Comparison of ENCODE assay signal across 8 cellular contexts in genomic region chr4:140330311-140330900, GRCh38. TPM values are rescaled to one million over a fixed set of nuclear protein-coding genes. Genes with fewer than 3 reads are reported as not detected.
DNase-seq lines count a peak whose midpoint lies in the region; ATAC-seq, FAIRE-seq and TF ChIP-seq lines count a peak whose summit lies in the region.

No MANE protein-coding gene starts in this region.

- H2AFZ ChIP-seq in HCT116 (ENCODE audit: low read depth, low read length, poor library complexity, severe bottlenecking): no peak overlapping the region

- H3K36me3 Mint-ChIP-seq in natural killer cell: no peaks in the 10 kb centered on the region

- DNase-seq in A549 (ENCODE audit: low read depth in 1 of 2, low spot score in 1 of 2) (peak; percentile 18 to 41), HCT116 (ENCODE audit: low read depth, low spot score) (peak; percentile 44), iPS-NIHi11 (ENCODE audit: low spot score) (peak; percentile 37), GM20000 (ENCODE audit: low spot score) (no peak), natural killer cell (no peak)

- H3K27ac Mint-ChIP-seq in natural killer cell: no peak overlapping the region

- 62% methylated on average over 1 of the region's 1 CpG for WGBS in A549 (ENCODE audit: missing lambda C conversion rate)

- CTCF ChIA-PET in A549 (lab: Yijun Ruan, JAX): interaction anchor here (0.6 to 2.1 kb wide), 16 partner anchors 12 to 538 kb away, joined by 3 to 10 read pairs (median 4); no protein-coding TSS in a partner anchor
- CTCF ChIA-PET in HCT116 (lab: Charles Lee): interaction anchor here (0.8 to 1.9 kb wide), 29 partner anchors 9 to 674 kb away, joined by 3 to 31 read pairs (median 4); partner anchors contain the start of genes MGST2 and SCOC

- H3K4me3 ChIP-seq in A549 (no peak overlapping the region), HCT116 (replicated peaks in 1 of 2; ENCODE audit: low read depth in 1 of 2, low read length in 2 of 2) (no peak overlapping the region)

- no peak for TF ChIP-seq EP300 in A549 (IDR thresholded peaks at IDR 0.05)

- ATAC-seq in A549: peak in 1 of 2 experiments; percentile 62; a peak in 2 of 6 replicates
- peak; percentile 64 for ATAC-seq in HCT116
- no peak for ATAC-seq in HG02870 (IDR thresholded peaks at IDR 0.05; ENCODE audit: unreplicated experiment)
- ATAC-seq in GM18858 (IDR thresholded peaks at IDR 0.05; ENCODE audit: unreplicated experiment): no peak
- ATAC-seq in natural killer cell: no peak

- H3K4me1 Mint-ChIP-seq in natural killer cell: peaks cover 0 to 5% of the 10 kb centered on the region in 2 donors

- intact Hi-C loops in HCT116 (cut with micrococcal nuclease): loop anchor here (1.0 kb wide), 1 partner anchor 521 kb away; no protein-coding TSS in a partner anchor
- intact Hi-C loops in natural killer cell (cut with micrococcal nuclease): no loop called here

- no peak overlapping the region for H3K4me3 Mint-ChIP-seq in natural killer cell

- no peaks in the 10 kb centered on the region for H3K27me3 ChIP-seq in HCT116 (ENCODE audit: insufficient read depth, low read length)

- POLR2A ChIA-PET in A549 (lab: Yijun Ruan, JAX): interaction anchor here (0.7 to 1.3 kb wide), 2 partner anchors 177 to 281 kb away, joined by 3 to 5 read pairs; partner anchors contain the start of gene MAML3
- POLR2A ChIA-PET in HCT116 (lab: Charles Lee): interaction anchor here (0.6 to 1.3 kb wide), 2 partner anchors 30 to 284 kb away, joined by 3 read pairs; no protein-coding TSS in a partner anchor

- no TSS peak for BruUV-seq in HCT116 (replicated peaks; lab: Mats Ljungman, UMichigan)

- no peaks in the 10 kb centered on the region for H3K9me2 ChIP-seq in HCT116 (ENCODE audit: insufficient read depth)

- no peaks in the 10 kb centered on the region for H4K20me1 ChIP-seq in HCT116 (ENCODE audit: insufficient read depth)

- H3K27me3 Mint-ChIP-seq in natural killer cell (ENCODE audit: low read depth in 2 of 2): peaks cover 6 to 18% of the 10 kb centered on the region in 2 donors

- no peak overlapping the region for H3K9ac ChIP-seq in HCT116 (ENCODE audit: low read length)

- H3K9me3 ChIP-seq in A549 (no peaks in the 10 kb centered on the region), HCT116 (ENCODE audit: control insufficient read depth in 1 of 2, insufficient read depth in 1 of 2, low read depth in 1 of 2, low read length in 2 of 2) (no peaks in the 10 kb centered on the region)

- H3K36me3 ChIP-seq in HCT116 (ENCODE audit: control insufficient read depth in 1 of 2, insufficient read depth in 2 of 2, low read length in 2 of 2): no peaks in the 10 kb centered on the region

- H3K27ac ChIP-seq in A549 (no peak overlapping the region), HCT116 (ENCODE audit: low read depth, low read length) (no peak overlapping the region)

- H3K4me1 ChIP-seq in A549 (no peaks in the 10 kb centered on the region), HCT116 (ENCODE audit: control insufficient read depth in 1 of 2, insufficient read depth in 2 of 2, low read length in 2 of 2) (no peaks in the 10 kb centered on the region)

- RAD21 ChIA-PET in HCT116 (lab: Charles Lee; ENCODE audit: low non-redundant PET in 1 of 2, low total read pairs in 2 of 2, uncharacterized antibody in 2 of 2, unreplicated experiment in 2 of 2): interaction anchor here (1.1 to 1.3 kb wide), 3 partner anchors 30 to 520 kb away, joined by 4 to 7 read pairs (median 4); no protein-coding TSS in a partner anchor

- no peak for TF ChIP-seq POLR2A in A549 (IDR thresholded peaks at IDR 0.05; ENCODE audit: low read length)
- TF ChIP-seq POLR2A in HCT116 (IDR thresholded peaks at IDR 0.05; ENCODE audit: borderline replicate concordance, extremely low read depth, insufficient read depth, insufficient read length): no peak

- FAIRE-seq in A549 (lab: Jason Lieb, UNC): no peak
- peak; percentile 70 for FAIRE-seq in TTC549 (lab: Jason Lieb, UNC)

- H3K9me3 Mint-ChIP-seq in natural killer cell: no peaks in the 10 kb centered on the region

- no peak overlapping the region for H3K4me2 ChIP-seq in A549
- no peak overlapping the region for H3K4me2 ChIP-seq in HCT116 (ENCODE audit: low read length)

- H3K79me2 ChIP-seq in HCT116 (ENCODE audit: insufficient read depth, low read length): no peaks in the 10 kb centered on the region

- TF ChIP-seq CTCF in A549 (IDR thresholded peaks at IDR 0.05): peak; percentile 56
- TF ChIP-seq CTCF in HCT116 (IDR thresholded peaks at IDR 0.05 in 2 of 3, conservative IDR thresholded peaks at IDR 0.05 in 1 of 3; ENCODE audit: borderline replicate concordance in 1 of 3, insufficient read depth in 1 of 3, low read depth in 2 of 3, low read length in 2 of 3): peak; percentile 56 to 67 (median 62)
- TF ChIP-seq CTCF in GM20000 (IDR thresholded peaks at IDR 0.05; ENCODE audit: extremely low read depth, missing control alignments): no peak
- no peak for TF ChIP-seq CTCF in natural killer cell (IDR thresholded peaks at IDR 0.05)

- peak; percentile 27 to 37; a peak in 3 of 5 replicates for TF ChIP-seq RAD21 in A549 (conservative IDR thresholded peaks at IDR 0.05 in 1 of 2, IDR thresholded peaks at IDR 0.05 in 1 of 2)
- peak; percentile 55 for TF ChIP-seq RAD21 in HCT116 (IDR thresholded peaks at IDR 0.05; ENCODE audit: low read depth)

TF ChIP-seq in A549, 52 proteins besides CTCF, POLR2A, EP300 and RAD21:
- peak; percentile 51 for TF ChIP-seq SMC3 (IDR thresholded peaks at IDR 0.05)
- TF ChIP-seq NFE2L2 (conservative IDR thresholded peaks at IDR 0.05; ENCODE audit: low read length): no peak

TF ChIP-seq in HCT116, 20 proteins besides CTCF, POLR2A, EP300 and RAD21:
- TF ChIP-seq CBX3 (IDR thresholded peaks at IDR 0.05; ENCODE audit: low read depth) (no peak), SP1 (IDR thresholded peaks at IDR 0.05; ENCODE audit: low read depth) (no peak), EZH2phosphoT487 (IDR thresholded peaks at IDR 0.05; ENCODE audit: borderline replicate concordance) (no peak), CEBPB (IDR thresholded peaks at IDR 0.05; ENCODE audit: low read depth) (no peak), ZNF274 (IDR thresholded peaks at IDR 0.05; ENCODE audit: low read depth, low read length) (no peak), SIN3A (IDR thresholded peaks at IDR 0.05; ENCODE audit: low read depth) (no peak), ZBTB33 (IDR thresholded peaks at IDR 0.05; ENCODE audit: extremely low read depth, insufficient replicate concordance, low read length) (no peak), YY1 (IDR thresholded peaks at IDR 0.05; ENCODE audit: extremely low read depth, insufficient replicate concordance, low read depth, low read length) (no peak), MAX (IDR thresholded peaks at IDR 0.05) (no peak), SRF (IDR thresholded peaks at IDR 0.05; ENCODE audit: low read depth) (no peak), JUND (IDR thresholded peaks at IDR 0.05) (no peak), REST (IDR thresholded peaks at IDR 0.05; ENCODE audit: low read depth) (no peak), FOSL1 (IDR thresholded peaks at IDR 0.05; ENCODE audit: low read depth) (no peak)

RNA-seq across cellular contexts. Expression of gene SCOC, which starts 43.0 kb away (rescaled TPM):
- 49.7 and 71.9 TPM in 2 replicates for polyA plus RNA-seq in A549 (2011; rRNA removed)
- polyA plus RNA-seq in A549 (2012; cell fraction: cytosol; rRNA removed): 9.1 and 9.4 TPM in 2 replicates
- 1.5 and 3.8 TPM in 2 replicates for polyA plus RNA-seq in A549 (2012; cell fraction: nucleus; rRNA removed)
- 46.0 to 50.0 TPM (median 49.3 TPM) in 3 replicates for polyA plus RNA-seq in A549 (2017; fragmentation: RNase III; extraction: RNeasy Plus Mini Kit Qiagen cat#74134 plus additional on column Dnase treatment)
- 5.5 and 6.1 TPM in 2 replicates for polyA minus RNA-seq in A549 (2011; rRNA and poly(A)+ RNA removed)
- total RNA-seq in HCT116 (2021; ENCODE audit: unreplicated experiment): 52.2 TPM
- polyA plus RNA-seq in HCT116 (2012): 12.5 and 18.7 TPM in 2 replicates
- total RNA-seq in natural killer cell: 10 to 100 TPM in 1 of 3 donors, 1 to 10 TPM in 2; 8.6 to 10.3 (median 9.4) TPM

Comparison
In these comparisons a context has a peak if more than half of its experiments do, and no peak if none do; other contexts are left out.
1. DNase-seq: peak in A549 (2 of 2), HCT116 (single experiment) and iPS-NIHi11 (single experiment); none in GM20000 (single experiment) and natural killer cell (single experiment).
2. CTCF ChIP-seq: peak in A549 (single experiment) and HCT116 (3 of 3); none in GM20000 (single experiment) and natural killer cell (single experiment).
3. Of the 6 proteins assayed by ChIP-seq in both A549 and HCT116: peak only in A549: none; only in HCT116: none; in both: CTCF and RAD21; in neither: 4.